Comparison of ENCODE assay signal across 15 cellular contexts in the genomic region with DNA sequence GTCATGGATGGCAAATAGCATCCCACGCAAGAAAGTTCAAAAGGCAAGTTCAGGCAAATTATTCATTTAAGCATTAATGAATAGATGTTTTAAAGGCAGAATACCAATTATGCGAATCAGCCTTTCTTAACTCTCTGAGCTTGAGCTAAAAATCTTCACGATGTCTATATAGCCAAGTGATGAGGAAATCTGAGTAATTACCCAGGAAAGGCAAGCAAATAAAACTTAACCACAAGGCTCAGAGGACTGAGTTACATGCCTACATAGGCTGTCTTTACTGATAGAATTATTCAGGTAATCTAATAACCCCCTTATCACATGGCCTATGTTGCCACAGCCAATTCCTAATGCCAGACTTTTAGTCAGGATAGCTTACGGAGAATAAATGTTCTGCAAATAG.
DNase-seq lines count a peak whose midpoint lies in the region; ATAC-seq and TF ChIP-seq lines count a peak whose summit lies in the region.
"Had no signal": no experiment of that assay in that cellular context is flagged by ENCODE, and none has a peak within 500 bp of the region (broad histone marks: within the 10 kb centered on the region; RNA-seq: fewer than 3 reads in every experiment).

No MANE protein-coding gene starts in this region.

- ATAC-seq in HG02642 (IDR thresholded peaks at IDR 0.05; ENCODE audit: poor library complexity, unreplicated experiment), result no peak
- ATAC-seq: activated CD8-positive, alpha-beta T cell treated with anti-CD3 and anti-CD28 coated beads, Interleukin-2, amount 10 ng/mL, durations not matched to agents 7 days and 5 days had no signal

- intact Hi-C loops in mammary epithelial cell (cut with micrococcal nuclease), result loop anchor here (1.0 to 10.0 kb wide), 2 partner anchors 90 to 347 kb away; a partner anchor contains a TSS

- H2AFZ ChIP-seq in mammary epithelial cell (ENCODE audit: low read depth, low read length), result no peak overlapping the region

- peak overlapping the region; percentile 99 for H3K27ac ChIP-seq in mammary epithelial cell (ENCODE audit: insufficient read depth, low read depth, low read length)
- H3K27ac ChIP-seq: prostate gland had no signal

- CTCF ChIA-PET in mammary epithelial cell (lab: Charles Lee; ENCODE audit: low non-redundant PET), result interaction anchor here (0.7 kb wide), 1 partner anchor 152 kb away, joined by 3 read pairs; no protein-coding TSS in a partner anchor

- peaks cover 31% of the 10 kb centered on the region for H3K79me2 ChIP-seq in mammary epithelial cell (ENCODE audit: insufficient read depth, low read length)

- in situ Hi-C loops in mammary epithelial cell (cut with MboI; ENCODE audit: low sequenced_read_pairs in 2 of 2), result loop anchor here (10.0 kb wide), 2 partner anchors 107 to 127 kb away; no protein-coding TSS in a partner anchor

- H3K36me3 ChIP-seq in mammary epithelial cell (ENCODE audit: insufficient read depth, low read length), result no peaks in the 10 kb centered on the region
- H3K36me3 ChIP-seq: prostate gland had no signal

- no peaks in the 10 kb centered on the region for H4K20me1 ChIP-seq in mammary epithelial cell (ENCODE audit: insufficient read depth, low read length)

- TF ChIP-seq CTCF in AG09309 (IDR thresholded peaks at IDR 0.05; ENCODE audit: control insufficient read depth, insufficient read depth, low read depth, low read length, missing control alignments), result no peak
- TF ChIP-seq CTCF in mammary epithelial cell (conservative IDR thresholded peaks at IDR 0.05 in 1 of 2, IDR thresholded peaks at IDR 0.05 in 1 of 2; ENCODE audit: extremely low read depth in 1 of 2, insufficient read depth in 1 of 2, low read depth in 1 of 2, low read length in 2 of 2), result no peak

- no peaks in the 10 kb centered on the region for H3K9me3 ChIP-seq in mammary epithelial cell (replicated peaks; ENCODE audit: insufficient read depth, low read length)
- H3K9me3 ChIP-seq: prostate gland had no signal

- 0% methylated on average over 4 of the region's 4 CpGs for WGBS in mammary epithelial cell (ENCODE audit: low coverage, missing lambda C conversion rate)

- peak; percentile 78 for DNase-seq in AG09309 (ENCODE audit: low read depth)
- peak; percentile 85 for DNase-seq in HT1080 (ENCODE audit: low read depth)
- peak; percentile 96 for DNase-seq in mammary epithelial cell
- peak; percentile 55 for DNase-seq in glomerular visceral epithelial cell (ENCODE audit: extremely low spot score)
- no peak for DNase-seq in COLO829 (ENCODE audit: low spot score)
- DNase-seq in stimulated activated CD4-positive, alpha-beta T cell treated with anti-CD3 and anti-CD28 coated beads, Interleukin-15, amount 100 ng/mL, for 24 hours, result no peak
- no peak for DNase-seq in NCI-H2227 (lab: John Stamatoyannopoulos, UW; ENCODE audit: unreplicated experiment)
- DNase-seq: activated CD8-positive, alpha-beta T cell treated with anti-CD3 and anti-CD28 coated beads, Interleukin-2, amount 10 ng/mL, durations not matched to agents 7 days and 5 days; activated effector memory CD4-positive, alpha-beta T cell treated with Interleukin-2 at 50 U/mL for 16 hours; central memory CD4-positive, alpha-beta T cell; immature natural killer cell; KG1; NCI-H1694 had no signal

- dilution Hi-C loops in mammary epithelial cell (cut with HindIII; ENCODE audit: low sequenced_read_pairs), result no loop called here

- H3K4me2 ChIP-seq in mammary epithelial cell (ENCODE audit: insufficient read depth, low read depth, low read length), result peak overlapping the region; percentile 44

- H3K9ac ChIP-seq in mammary epithelial cell (ENCODE audit: insufficient read depth, low read length), result peak overlapping the region; percentile 69

- BruUV-seq in mammary epithelial cell (replicated peaks; lab: Mats Ljungman, UMichigan), result no TSS peak

- H3K27me3 ChIP-seq in mammary epithelial cell (ENCODE audit: insufficient read depth, low read length), result no peaks in the 10 kb centered on the region

- H3K4me1 ChIP-seq in mammary epithelial cell (ENCODE audit: insufficient read depth, low read length), result peaks cover 81% of the 10 kb centered on the region
- H3K4me1 ChIP-seq: prostate gland had no signal

- H3K4me3 ChIP-seq in AG09309 (ENCODE audit: control insufficient read depth, low read depth, low read length), result no peak overlapping the region
- no peak overlapping the region for H3K4me3 ChIP-seq in mammary epithelial cell (replicated peaks in 1 of 3; ENCODE audit: insufficient read depth in 1 of 3, low read depth in 2 of 3, low read length in 3 of 3)
- H3K4me3 ChIP-seq: prostate gland had no signal

Comparison
In these comparisons a context has a peak if more than half of its experiments do, and no peak if none do; other contexts are left out.
1. DNase-seq: peak in AG09309 (single experiment), HT1080 (single experiment), mammary epithelial cell (single experiment) and glomerular visceral epithelial cell (single experiment); none in COLO829 (single experiment), stimulated activated CD4-positive, alpha-beta T cell treated with anti-CD3 and anti-CD28 coated beads, Interleukin-15, amount 100 ng/mL, for 24 hours (single experiment) and NCI-H2227 (single experiment).